Comparison of ENCODE assay signal across 8 cellular contexts in the genomic region with DNA sequence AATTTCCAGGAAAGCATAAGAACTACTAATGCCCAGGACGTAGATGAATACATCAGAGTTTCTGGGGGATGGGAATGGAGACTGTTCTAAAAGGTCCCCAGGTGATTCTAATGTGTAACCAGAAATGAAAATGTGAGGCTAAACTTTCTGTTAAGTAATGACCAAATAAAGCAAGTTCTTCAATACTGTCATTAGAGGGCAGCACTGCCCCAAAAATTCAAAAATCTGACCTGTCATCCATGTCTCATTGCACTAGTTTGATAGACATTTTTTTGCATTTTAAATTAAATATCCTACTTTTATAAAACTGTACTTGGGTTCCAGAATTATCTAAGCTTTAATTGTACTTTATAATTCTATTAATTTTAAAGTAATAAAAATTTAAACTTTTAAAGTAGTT.
DNase-seq lines count a peak whose midpoint lies in the region; ATAC-seq and TF ChIP-seq lines count a peak whose summit lies in the region.

No MANE protein-coding gene starts in this region.

- peak; percentile 59 for DNase-seq in Ammon's horn (ENCODE audit: low spot score)
- peak; percentile 22 for DNase-seq in GM13976 (ENCODE audit: low spot score)
- peak; percentile 12 for DNase-seq in NCI-H187 treated with DMSO at 0.1 percent for 48 hours (lab: John Stamatoyannopoulos, UW)
- peak; percentile 37 for DNase-seq in activated CD8-positive, alpha-beta T cell treated with anti-CD3 and anti-CD28 coated beads, Interleukin-2, amount 10 ng/mL, durations not matched to agents 7 days and 5 days
- DNase-seq in kidney epithelial cell (ENCODE audit: low read depth) = peak; percentile 12
- no peak for DNase-seq in natural killer cell
- DNase-seq in right cardiac atrium = no peak

- no peak overlapping the region for H3K4me3 Mint-ChIP-seq in activated CD8-positive, alpha-beta T cell treated with anti-CD3 and anti-CD28 coated beads, Interleukin-2, amount 10 ng/mL, durations not matched to agents 7 days and 5 days
- no peak overlapping the region for H3K4me3 Mint-ChIP-seq in natural killer cell

- H3K27ac Mint-ChIP-seq in activated CD8-positive, alpha-beta T cell treated with anti-CD3 and anti-CD28 coated beads, Interleukin-2, amount 10 ng/mL, durations not matched to agents 7 days and 5 days = no peak overlapping the region
- no peak overlapping the region for H3K27ac Mint-ChIP-seq in natural killer cell

- intact Hi-C loops in natural killer cell (cut with micrococcal nuclease) (no loop called here), right cardiac atrium (cut with DNase I) (loop anchor here (5.0 to 10.0 kb wide), 2 partner anchors 343 to 345 kb away; no protein-coding TSS in a partner anchor)

- H3K36me3 ChIP-seq in kidney epithelial cell (ENCODE audit: control insufficient read depth, insufficient read depth, low read length) = no peaks in the 10 kb centered on the region

- TF ChIP-seq CTCF in GM13976 (IDR thresholded peaks at IDR 0.05; ENCODE audit: borderline replicate concordance, control extremely low read depth, extremely low read depth, insufficient read depth, missing control alignments) (peak; percentile 45), kidney epithelial cell (IDR thresholded peaks at IDR 0.05; ENCODE audit: insufficient read depth, low read length, poor library complexity, severe bottlenecking) (peak; percentile 61), natural killer cell (IDR thresholded peaks at IDR 0.05) (no peak)

- 0% methylated on average over 1 of the region's 1 CpG for WGBS in right cardiac atrium

- H3K27ac ChIP-seq in right cardiac atrium (ENCODE audit: low read length) = no peak overlapping the region

- H3K9me3 Mint-ChIP-seq in activated CD8-positive, alpha-beta T cell treated with anti-CD3 and anti-CD28 coated beads, Interleukin-2, amount 10 ng/mL, durations not matched to agents 7 days and 5 days (ENCODE audit: insufficient read depth) = no peaks in the 10 kb centered on the region
- no peaks in the 10 kb centered on the region for H3K9me3 Mint-ChIP-seq in natural killer cell

- POLR2A ChIA-PET in activated CD8-positive, alpha-beta T cell treated with anti-CD3 and anti-CD28 coated beads, Interleukin-2, amount 10 ng/mL, durations not matched to agents 7 days and 5 days (lab: Charles Lee) = no interaction called here

- CTCF ChIA-PET in activated CD8-positive, alpha-beta T cell treated with anti-CD3 and anti-CD28 coated beads, Interleukin-2, amount 10 ng/mL, durations not matched to agents 7 days and 5 days (lab: Charles Lee) = no interaction called here

- H3K4me1 ChIP-seq in right cardiac atrium (ENCODE audit: control insufficient read depth, insufficient read depth, low read length) = no peaks in the 10 kb centered on the region

- H3K9me3 ChIP-seq in right cardiac atrium (ENCODE audit: control insufficient read depth, low read length) = no peaks in the 10 kb centered on the region

- no peaks in the 10 kb centered on the region for H3K27me3 Mint-ChIP-seq in activated CD8-positive, alpha-beta T cell treated with anti-CD3 and anti-CD28 coated beads, Interleukin-2, amount 10 ng/mL, durations not matched to agents 7 days and 5 days (ENCODE audit: low read depth)
- H3K27me3 Mint-ChIP-seq in natural killer cell (ENCODE audit: low read depth in 2 of 2) = peaks cover 0 to 3% of the 10 kb centered on the region in 2 donors

- H3K27me3 ChIP-seq in kidney epithelial cell (ENCODE audit: control insufficient read depth, insufficient read depth, low read length) = peaks cover 2% of the 10 kb centered on the region
- no peaks in the 10 kb centered on the region for H3K27me3 ChIP-seq in right cardiac atrium (ENCODE audit: control insufficient read depth, insufficient read depth)

- no peaks in the 10 kb centered on the region for H3K36me3 Mint-ChIP-seq in activated CD8-positive, alpha-beta T cell treated with anti-CD3 and anti-CD28 coated beads, Interleukin-2, amount 10 ng/mL, durations not matched to agents 7 days and 5 days (ENCODE audit: low read depth)
- no peaks in the 10 kb centered on the region for H3K36me3 Mint-ChIP-seq in natural killer cell

- in situ Hi-C loops in GM13976 (cut with MboI; ENCODE audit: low sequenced_read_pairs, unreplicated experiment) = no loop called here

- H3K4me1 Mint-ChIP-seq in activated CD8-positive, alpha-beta T cell treated with anti-CD3 and anti-CD28 coated beads, Interleukin-2, amount 10 ng/mL, durations not matched to agents 7 days and 5 days (ENCODE audit: low read depth) = no peaks in the 10 kb centered on the region
- H3K4me1 Mint-ChIP-seq in natural killer cell = no peaks in the 10 kb centered on the region

- ATAC-seq in HG02885 (IDR thresholded peaks at IDR 0.05; ENCODE audit: poor library complexity, unreplicated experiment) (peak; percentile 78), natural killer cell (no peak), right cardiac atrium (no peak)
- no peak for ATAC-seq in activated CD8-positive, alpha-beta T cell treated with anti-CD3 and anti-CD28 coated beads, Interleukin-2, amount 10 ng/mL, durations not matched to agents 7 days and 5 days

- H3K4me3 ChIP-seq in kidney epithelial cell (ENCODE audit: low read depth, low read length) (no peak overlapping the region), right cardiac atrium (ENCODE audit: low read length) (no peak overlapping the region)

Comparison
In these comparisons a context has a peak if more than half of its experiments do, and no peak if none do; other contexts are left out.
1. DNase-seq: peak in Ammon's horn (single experiment), GM13976 (single experiment), NCI-H187 treated with DMSO at 0.1 percent for 48 hours (single experiment), activated CD8-positive, alpha-beta T cell treated with anti-CD3 and anti-CD28 coated beads, Interleukin-2, amount 10 ng/mL, durations not matched to agents 7 days and 5 days (single experiment) and kidney epithelial cell (single experiment); none in natural killer cell (single experiment) and right cardiac atrium (0 of 3).